In genomic region chr15:25931846-25932245, GRCh38 we compare ENCODE assay signal across 28 cellular contexts.
"Had no signal": no experiment of that assay in that cellular context is flagged by ENCODE, and none has a peak within 500 bp of the region (broad histone marks: within the 10 kb centered on the region; RNA-seq: fewer than 3 reads in every experiment).

No MANE protein-coding gene starts in this region.

- H3K9me3 ChIP-seq: ascending aorta, ovary had no signal

- H3K27me3 ChIP-seq: ascending aorta, cardiac muscle cell, ovary, stomach, suprapubic skin, tibial artery had no signal

- H3K27ac Mint-ChIP-seq: activated naive CD4-positive, alpha-beta T cell treated with anti-CD3 and anti-CD28 coated beads, Interleukin-2, amount 10 ng/mL, durations not matched to agents 7 days and 5 days; activated naive CD8-positive, alpha-beta T cell treated with anti-CD3 and anti-CD28 coated beads, Interleukin-2, amount 10 ng/mL, durations not matched to agents 7 days and 5 days; brain; effector memory CD8-positive, alpha-beta T cell; naive B cell; progenitor cell of endocrine pancreas; stimulated activated naive B cell treated with anti-CD40 and anti-IgM and Interleukin-4, amounts not matched to agents 10 μg/mL and 1 μg/mL and 100 μg/mL, for 72 hours had no signal

- H3K9me3 Mint-ChIP-seq: effector memory CD8-positive, alpha-beta T cell had no signal

- H3K36me3 ChIP-seq: ascending aorta, cardiac muscle cell, ovary, stomach, suprapubic skin, tibial artery, WERI-Rb-1 had no signal

- ATAC-seq: activated CD4-positive, CD25-positive, alpha-beta regulatory T cell treated with anti-CD3 and anti-CD28 coated beads, Interleukin-2, amount 50 U/mL, for 24 hours; effector memory CD8-positive, alpha-beta T cell; left colon; stimulated activated naive B cell treated with anti-CD40 and anti-IgM and Interleukin-4, amounts not matched to agents 10 μg/mL and 1 μg/mL and 100 μg/mL, for 72 hours had no signal

- H3K36me3 Mint-ChIP-seq: activated naive CD4-positive, alpha-beta T cell treated with anti-CD3 and anti-CD28 coated beads, Interleukin-2, amount 10 ng/mL, durations not matched to agents 7 days and 5 days; brain had no signal

- H3K27ac ChIP-seq: ascending aorta, cardiac muscle cell, ovary, suprapubic skin, tibial artery, WERI-Rb-1 had no signal

- H3K4me3 ChIP-seq: ascending aorta, cardiac muscle cell, ovary, stomach, suprapubic skin, tibial artery had no signal

- DNase-seq: activated CD4-positive, alpha-beta T cell treated with anti-CD3 and anti-CD28 coated beads for 48 hours; activated CD4-positive, alpha-beta T cell treated with anti-CD3 and anti-CD28 coated beads, Interleukin-2, amount 50 U/mL, for 48 hours; activated CD8-positive, alpha-beta memory T cell treated with anti-CD3 and anti-CD28 coated beads for 24 hours; activated effector memory CD4-positive, alpha-beta T cell treated with anti-CD3 and anti-CD28 coated beads, Interleukin-2, amount 50 U/mL, for 16 hours; activated naive CD4-positive, alpha-beta T cell treated with anti-CD3 and anti-CD28 coated beads, Interleukin-2, amount 10 ng/mL, durations not matched to agents 7 days and 5 days; activated naive CD8-positive, alpha-beta T cell treated with anti-CD3 and anti-CD28 coated beads, Interleukin-2, amount 10 ng/mL, durations not matched to agents 7 days and 5 days; cortex of kidney; effector memory CD8-positive, alpha-beta T cell; islet precursor cell; left colon; mammary epithelial cell; naive B cell; ovary; retina; stimulated activated CD4-positive, alpha-beta T cell treated with anti-CD3 and anti-CD28 coated beads, Interleukin-15, amount 100 ng/mL, for 24 hours; stimulated activated CD4-positive, alpha-beta T cell treated with anti-CD3 and anti-CD28 coated beads, Interleukin-2, amount 100 ng/mL, for 24 hours; stimulated activated naive B cell treated with anti-CD40 and anti-IgM and Interleukin-4, amounts not matched to agents 10 μg/mL and 1 μg/mL and 100 μg/mL, for 72 hours; stomach; tibial artery; WERI-Rb-1 had no signal

- FAIRE-seq: frontal cortex, TTC549 had no signal

- H3K4me3 Mint-ChIP-seq: activated naive CD4-positive, alpha-beta T cell treated with anti-CD3 and anti-CD28 coated beads, Interleukin-2, amount 10 ng/mL, durations not matched to agents 7 days and 5 days; activated naive CD8-positive, alpha-beta T cell treated with anti-CD3 and anti-CD28 coated beads, Interleukin-2, amount 10 ng/mL, durations not matched to agents 7 days and 5 days; brain; effector memory CD8-positive, alpha-beta T cell; stimulated activated naive B cell treated with anti-CD40 and anti-IgM and Interleukin-4, amounts not matched to agents 10 μg/mL and 1 μg/mL and 100 μg/mL, for 72 hours had no signal
